ENCODE assay signal across 10 cellular contexts in genomic region chr17:71522383-71522782, GRCh38.
"Had no signal": no experiment of that assay in that cellular context is flagged by ENCODE, and none has a peak within 500 bp of the region (broad histone marks: within the 10 kb centered on the region; RNA-seq: fewer than 3 reads in every experiment).

No MANE protein-coding gene starts in this region.

- H3K27ac ChIP-seq: WERI-Rb-1 had no signal

- DNase-seq: activated CD4-positive, alpha-beta T cell treated with anti-CD3 and anti-CD28 coated beads for 4 hours; activated CD8-positive, alpha-beta memory T cell treated with anti-CD3 and anti-CD28 coated beads, Interleukin-2, amount 50 U/mL, for 48 hours; activated CD8-positive, alpha-beta T cell treated with anti-CD3 and anti-CD28 coated beads, Interleukin-2, amount 10 ng/mL, durations not matched to agents 7 days and 5 days; activated naive CD4-positive, alpha-beta T cell treated with anti-CD3 and anti-CD28 coated beads for 36 hours; head of caudate nucleus; stimulated activated CD4-positive, alpha-beta T cell treated with anti-CD3 and anti-CD28 coated beads, Interleukin-2, amount 100 ng/mL, for 48 hours; stimulated activated naive CD4-positive, alpha-beta T cell treated with Interleukin-2 at 50 U/mL for 16 hours; T-cell; T1000; WERI-Rb-1 had no signal

- H3K36me3 ChIP-seq: WERI-Rb-1 had no signal
